Comparison of ENCODE assay signal across 1 cellular context in genomic region chr6:132487762-132488161, GRCh38.
TF ChIP-seq lines count a peak whose summit lies in the region.

No MANE protein-coding gene starts in this region.

TF ChIP-seq in GM12878, 131 proteins besides CTCF, POLR2A, EP300 and RAD21:
- TF ChIP-seq ZBTB33 (IDR thresholded peaks at IDR 0.05) (no peak), ATF7 (IDR thresholded peaks at IDR 0.05; ENCODE audit: low read depth) (peak; percentile 73)
TF ChIP-seq in GM12878: peak in this region for 1.
